In the genomic region with DNA sequence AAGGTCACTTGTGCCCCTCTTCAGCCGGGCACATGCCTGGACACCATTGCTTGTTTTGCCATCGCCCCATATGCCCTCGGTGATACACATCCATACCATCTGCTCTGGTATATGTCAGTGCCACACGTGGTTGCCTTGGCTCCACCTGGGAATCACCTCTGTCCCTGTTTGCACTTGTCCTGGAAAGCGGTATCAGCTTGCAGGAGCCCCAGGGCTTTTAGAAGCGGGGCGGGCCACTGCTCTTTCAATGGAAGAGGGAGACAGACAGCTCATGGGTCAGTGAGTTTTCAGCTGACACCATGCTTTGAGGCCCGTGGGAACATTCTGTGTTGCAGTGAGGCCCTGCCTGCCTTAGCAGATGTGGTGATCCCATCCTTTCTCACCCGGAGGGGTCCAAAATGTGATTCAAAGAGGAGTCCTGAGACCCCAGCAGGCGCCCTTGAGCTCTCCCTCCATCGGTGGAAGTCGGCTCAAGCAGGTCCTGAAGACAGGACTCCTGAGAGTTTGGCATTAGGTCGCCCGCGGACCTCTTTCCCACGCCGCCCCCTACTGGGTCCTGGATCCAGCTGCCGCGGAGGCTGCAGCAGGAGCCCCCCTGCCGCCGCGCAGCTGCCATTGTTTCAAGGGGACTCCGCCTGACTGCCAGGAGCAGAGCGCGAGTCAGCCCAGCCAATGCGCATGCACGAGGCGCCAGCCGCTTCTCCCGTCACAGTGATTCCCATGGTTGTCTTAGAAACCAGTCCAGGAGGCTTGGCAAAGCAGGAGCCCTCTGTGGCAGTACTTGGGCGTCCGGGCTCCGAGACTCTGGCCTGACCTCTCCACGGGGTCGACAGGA, we compare ENCODE assay signal across 18 cellular contexts.
"Had no signal": no experiment of that assay in that cellular context is flagged by ENCODE, and none has a peak within 500 bp of the region (broad histone marks: within the 10 kb centered on the region; RNA-seq: fewer than 3 reads in every experiment).

No MANE protein-coding gene starts in this region.

- H3K4me1 ChIP-seq: colonic mucosa, esophagus squamous epithelium, left lung, neural progenitor cell, pancreas had no signal

- H3K4me3 ChIP-seq: colonic mucosa, esophagus squamous epithelium, left lung, neural progenitor cell, pancreas had no signal

- H3K27ac ChIP-seq: colonic mucosa, esophagus squamous epithelium, left lung, neural progenitor cell, pancreas had no signal

- DNase-seq: activated CD4-positive, alpha-beta T cell treated with anti-CD3 and anti-CD28 coated beads for 4 hours; activated CD8-positive, alpha-beta T cell treated with anti-CD3 and anti-CD28 coated beads for 36 hours; activated effector memory CD4-positive, alpha-beta T cell treated with anti-CD3 and anti-CD28 coated beads, Interleukin-2, amount 50 U/mL, for 16 hours; activated T-cell treated with anti-CD3 and anti-CD28 coated beads, Interleukin-2, amount 50 U/mL, for 48 hours; caudate nucleus; colonic mucosa; effector CD4-positive, alpha-beta T cell; esophagus squamous epithelium; hypothalamus; kidney; left lung; mammary epithelial cell; pancreas; stimulated activated CD4-positive, alpha-beta T cell treated with anti-CD3 and anti-CD28 coated beads, Interleukin-12 subunit alpha, Interleukin-12 subunit beta, amount 100 ng/mL, for 4 hours; stimulated activated CD4-positive, alpha-beta T cell treated with anti-CD3 and anti-CD28 coated beads, Interleukin-2, amount 100 ng/mL, for 24 hours had no signal

- H3K9me3 ChIP-seq: colonic mucosa, pancreas had no signal

- H3K9ac ChIP-seq: neural progenitor cell had no signal

- H3K27me3 ChIP-seq: colonic mucosa, esophagus squamous epithelium, left lung, neural progenitor cell, pancreas had no signal

- H2AFZ ChIP-seq: neural progenitor cell had no signal

- ATAC-seq: activated CD8-positive, alpha-beta T cell treated with anti-CD3 and anti-CD28 coated beads for 36 hours; left lung; pancreas; stimulated activated effector memory CD8-positive, alpha-beta T cell treated with anti-CD3 and anti-CD28 coated beads, Interleukin-12 subunit alpha, Interleukin-12 subunit beta, amount 100 ng/mL, for 72 hours; WTC11 had no signal

- H3K4me2 ChIP-seq: neural progenitor cell had no signal

- H3K36me3 ChIP-seq: colonic mucosa, esophagus squamous epithelium, left lung, neural progenitor cell, pancreas had no signal
